In the genomic region with DNA sequence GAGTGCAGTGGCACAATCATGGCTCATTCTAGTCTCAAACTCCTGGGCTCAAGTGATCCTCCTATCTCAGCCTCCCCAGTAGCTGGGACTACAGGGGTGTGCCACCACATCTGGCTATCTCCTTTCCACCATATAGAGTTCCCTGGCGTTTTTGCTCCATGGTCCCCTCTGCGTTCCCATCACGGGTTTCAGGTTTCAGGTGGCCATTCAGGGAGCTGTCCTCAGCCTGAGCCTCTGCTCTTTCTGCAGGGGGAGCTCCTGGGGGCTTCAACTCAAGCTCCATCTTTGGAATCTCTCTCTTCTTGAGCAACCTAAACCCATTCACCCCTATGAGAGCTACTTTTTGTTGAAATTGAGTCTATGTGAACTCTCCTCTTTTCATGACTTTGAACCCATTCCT, we compare ENCODE assay signal across 26 cellular contexts. TPM values are rescaled to one million over a fixed set of nuclear protein-coding genes. Genes with fewer than 3 reads are reported as not detected.
"Had no signal": no experiment of that assay in that cellular context is flagged by ENCODE, and none has a peak within 500 bp of the region (broad histone marks: within the 10 kb centered on the region; RNA-seq: fewer than 3 reads in every experiment).

No MANE protein-coding gene starts in this region.

- H3K27me3 ChIP-seq: neural progenitor cell had no signal

- H3K36me3 ChIP-seq: heart right ventricle, left ventricle myocardium inferior, neural progenitor cell, suprapubic skin, tibial artery had no signal

- H3K4me3 ChIP-seq: heart right ventricle, left ventricle myocardium inferior, lung, neural progenitor cell, suprapubic skin, tibial artery had no signal

- ATAC-seq: activated CD4-positive, CD25-positive, alpha-beta regulatory T cell treated with anti-CD3 and anti-CD28 coated beads, Interleukin-2, amount 50 U/mL, for 24 hours; activated naive CD8-positive, alpha-beta T cell treated with anti-CD3 and anti-CD28 coated beads, Interleukin-2, amount 50 U/mL, for 24 hours; esophagus mucosa; heart right ventricle; natural killer cell; right cardiac atrium; stimulated activated naive B cell treated with anti-CD40 and anti-IgM and Interleukin-4, amounts not matched to agents 10 μg/mL and 1 μg/mL and 100 μg/mL, for 72 hours had no signal

- H3K27ac ChIP-seq: heart right ventricle, left ventricle myocardium inferior, neural progenitor cell, suprapubic skin, tibial artery had no signal

- DNase-seq: activated CD4-positive, alpha-beta T cell treated with anti-CD3 and anti-CD28 coated beads for 48 hours; activated CD4-positive, alpha-beta T cell treated with anti-CD3 and anti-CD28 coated beads, Interleukin-2, amount 50 U/mL, for 48 hours; activated CD8-positive, alpha-beta memory T cell treated with anti-CD3 and anti-CD28 coated beads, Interleukin-2, amount 50 U/mL, for 48 hours; activated gamma-delta T cell; activated naive CD4-positive, alpha-beta T cell treated with anti-CD3 and anti-CD28 coated beads, Interleukin-2, amount 50 U/mL, for 16 hours; activated naive CD8-positive, alpha-beta T cell treated with anti-CD3 and anti-CD28 coated beads, Interleukin-2, amount 50 U/mL, for 24 hours; amygdala; caudate nucleus; endodermal cell; foreskin fibroblast; heart right ventricle; left ventricle myocardium inferior; mesendoderm; natural killer cell; occipital lobe; right cardiac atrium; stimulated activated CD4-positive, alpha-beta T cell treated with anti-CD3 and anti-CD28 coated beads, Interleukin-15, amount 100 ng/mL, for 24 hours; stimulated activated CD4-positive, alpha-beta T cell treated with anti-CD3 and anti-CD28 coated beads, Interleukin-2, amount 100 ng/mL, for 24 hours; stimulated activated naive B cell treated with anti-CD40 and anti-IgM and Interleukin-4, amounts not matched to agents 10 μg/mL and 1 μg/mL and 100 μg/mL, for 72 hours; tibial artery had no signal

RNA-seq across cellular contexts. Expression of gene SMIM41, which starts 11.6 kb away (rescaled TPM):
- total RNA-seq: endodermal cell, esophagus mucosa, glomerular endothelial cell, natural killer cell, occipital lobe had no signal
